Comparison of ENCODE assay signal across 22 cellular contexts in the genomic region with DNA sequence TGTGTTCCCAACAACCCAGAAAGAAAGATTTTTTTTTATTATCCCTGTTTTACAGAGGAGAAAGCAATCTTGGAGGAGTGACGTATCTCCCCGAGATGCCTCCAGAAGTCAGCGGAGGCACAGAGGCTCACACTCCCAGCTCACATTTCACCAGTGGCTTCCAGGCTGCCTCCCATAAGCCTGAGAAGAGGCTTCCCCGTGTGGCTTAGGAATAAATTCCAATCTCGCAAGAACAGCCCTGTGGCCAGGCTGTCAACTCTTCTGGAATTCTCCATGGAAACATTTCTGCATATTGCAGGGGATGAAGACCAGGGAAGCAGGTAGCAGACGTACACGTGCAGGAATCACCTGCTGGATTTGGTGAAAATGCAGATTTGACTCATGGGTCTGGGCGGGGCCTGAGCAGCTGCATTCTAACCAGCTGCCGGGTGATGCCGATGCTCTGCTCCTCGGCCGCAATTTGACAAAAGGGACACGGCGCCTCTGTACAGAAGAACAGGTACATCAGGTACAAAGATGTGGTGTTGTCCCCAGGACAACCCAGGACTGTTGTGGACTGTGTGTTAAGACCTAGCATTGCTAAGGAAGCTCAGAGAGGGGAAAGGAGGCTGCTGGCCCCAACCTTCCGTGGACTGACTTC.
A peak's percentile ranks its signal among the peaks of the same experiment; 100 is the strongest.
DNase-seq lines count a peak whose midpoint lies in the region; ATAC-seq and TF ChIP-seq lines count a peak whose summit lies in the region.
"Had no signal": no experiment of that assay in that cellular context is flagged by ENCODE, and none has a peak within 500 bp of the region (broad histone marks: within the 10 kb centered on the region; RNA-seq: fewer than 3 reads in every experiment).

No MANE protein-coding gene starts in this region.

- H3K9me3 Mint-ChIP-seq in nephron = peaks cover 3% of the 10 kb centered on the region
- H3K9me3 Mint-ChIP-seq in natural killer cell = no peaks in the 10 kb centered on the region
- H3K9me3 Mint-ChIP-seq: activated naive CD8-positive, alpha-beta T cell treated with anti-CD3 and anti-CD28 coated beads, Interleukin-2, amount 50 U/mL, for 24 hours had no signal

- H3K27ac Mint-ChIP-seq in nephron = peak overlapping the region in 2 of 3 experiments; percentile 1 to 76
- no peak overlapping the region for H3K27ac Mint-ChIP-seq in natural killer cell
- H3K27ac Mint-ChIP-seq: activated naive CD8-positive, alpha-beta T cell treated with anti-CD3 and anti-CD28 coated beads, Interleukin-2, amount 50 U/mL, for 24 hours; activated T-helper 2 cell treated with anti-CD3 and anti-CD28 coated beads, Interferon-gamma antibody, Interleukin-2, Interleukin-4, amounts not matched to agents 10 μg/mL and 5 μg/mL and 100 μg/mL, durations not matched to agents 14 hours and 24 hours and 36 hours; stimulated activated naive CD8-positive, alpha-beta T cell treated with anti-CD3 and anti-CD28 coated beads, Interleukin-15, amount 100 ng/mL, for 72 hours had no signal

- H3K4me3 ChIP-seq in AG09309 (ENCODE audit: control insufficient read depth, low read depth, low read length) = no peak overlapping the region
- H3K4me3 ChIP-seq: cardiac muscle cell, SJCRH30 had no signal

- H3K4me1 Mint-ChIP-seq in nephron = peaks cover 17% of the 10 kb centered on the region
- H3K4me1 Mint-ChIP-seq in natural killer cell = peaks cover 14 to 23% of the 10 kb centered on the region in 2 donors

- H3K27ac ChIP-seq in angular gyrus (ENCODE audit: low read depth, low read length) = peak overlapping the region; percentile 26
- H3K27ac ChIP-seq: cardiac muscle cell, SJCRH30 had no signal

- H3K27me3 Mint-ChIP-seq in nephron (ENCODE audit: low read depth) (peaks cover 13% of the 10 kb centered on the region), natural killer cell (ENCODE audit: low read depth in 2 of 2) (no peaks in the 10 kb centered on the region)
- H3K27me3 Mint-ChIP-seq: activated naive CD8-positive, alpha-beta T cell treated with anti-CD3 and anti-CD28 coated beads, Interleukin-2, amount 50 U/mL, for 24 hours had no signal

- H3K4me3 Mint-ChIP-seq in nephron (no peak overlapping the region), natural killer cell (no peak overlapping the region)
- H3K4me3 Mint-ChIP-seq: activated naive CD8-positive, alpha-beta T cell treated with anti-CD3 and anti-CD28 coated beads, Interleukin-2, amount 50 U/mL, for 24 hours; stimulated activated naive CD8-positive, alpha-beta T cell treated with anti-CD3 and anti-CD28 coated beads, Interleukin-15, amount 100 ng/mL, for 72 hours had no signal

- DNase-seq in AG09309 (ENCODE audit: low read depth) (peak; percentile 69), EH (ENCODE audit: low read depth) (peak; percentile 35), SIG-M5 treated with dmso at 0.1 percent for 504 hours (lab: John Stamatoyannopoulos, UW; ENCODE audit: unreplicated experiment) (no peak), mucosa of gallbladder (ENCODE audit: low spot score) (no peak), natural killer cell (no peak)
- DNase-seq: activated CD4-positive, CD25-positive, alpha-beta regulatory T cell; activated naive CD8-positive, alpha-beta T cell treated with anti-CD3 and anti-CD28 coated beads, Interleukin-2, amount 50 U/mL, for 24 hours; GDM1; hippocampal formation; kidney; NCI-H2227 treated with DMSO at 0.1 percent for 48 hours; OCI-M1; retina; SJCRH30; stimulated activated CD4-positive, alpha-beta T cell treated with anti-CD3 and anti-CD28 coated beads, Interleukin-1b, Interleukin-23, amount 100 ng/mL, for 48 hours; stimulated activated naive CD8-positive, alpha-beta T cell treated with anti-CD3 and anti-CD28 coated beads, Interleukin-15, amount 100 ng/mL, for 72 hours; T-helper 2 cell had no signal

- peaks cover under 1% of the 10 kb centered on the region for H3K36me3 Mint-ChIP-seq in nephron (ENCODE audit: low read depth)
- no peaks in the 10 kb centered on the region for H3K36me3 Mint-ChIP-seq in natural killer cell

- ATAC-seq in natural killer cell (no peak), esophagus mucosa (no peak)
- ATAC-seq: activated naive CD8-positive, alpha-beta T cell treated with anti-CD3 and anti-CD28 coated beads, Interleukin-2, amount 50 U/mL, for 24 hours; stimulated activated naive CD8-positive, alpha-beta T cell treated with anti-CD3 and anti-CD28 coated beads, Interleukin-15, amount 100 ng/mL, for 72 hours had no signal

- intact Hi-C loops in natural killer cell (cut with micrococcal nuclease) = no loop called here

- TF ChIP-seq CTCF in AG09309 (IDR thresholded peaks at IDR 0.05; ENCODE audit: control insufficient read depth, insufficient read depth, low read depth, low read length, missing control alignments) = no peak
- TF ChIP-seq CTCF in nephron (IDR thresholded peaks at IDR 0.05; ENCODE audit: unreplicated experiment in 3 of 3) = no peak
- TF ChIP-seq CTCF in natural killer cell (IDR thresholded peaks at IDR 0.05) = no peak

Comparison
In these comparisons a context has a peak if more than half of its experiments do, and no peak if none do; other contexts are left out.
1. DNase-seq: peak in AG09309 (single experiment) and EH (single experiment); none in SIG-M5 treated with dmso at 0.1 percent for 504 hours (single experiment), mucosa of gallbladder (single experiment) and natural killer cell (single experiment).
2. H3K27ac Mint-ChIP-seq: peak in nephron (2 of 3); none in natural killer cell (0 of 2).